ENCODE assay signal across 9 cellular contexts in the genomic region with DNA sequence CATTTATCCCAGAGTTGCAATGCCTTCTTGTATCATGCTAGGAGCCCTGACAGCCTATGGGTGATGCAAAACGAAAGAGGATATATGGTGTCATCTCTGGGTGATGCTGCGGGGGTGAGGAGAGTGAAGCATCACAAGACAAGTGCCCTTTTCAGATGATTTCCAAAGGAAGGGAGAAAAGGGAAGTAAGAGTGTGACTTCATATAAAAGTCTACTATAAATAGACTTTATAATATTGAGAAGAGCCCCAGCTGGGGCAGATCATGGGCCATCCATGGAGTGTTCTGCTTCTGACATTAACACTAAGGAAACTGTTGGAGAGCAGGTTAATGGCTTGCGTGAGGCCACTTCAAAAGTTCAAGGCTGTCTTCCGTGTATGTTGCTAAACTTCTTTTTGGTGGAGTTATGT. TPM values are rescaled to one million over a fixed set of nuclear protein-coding genes. Genes with fewer than 3 reads are reported as not detected.
DNase-seq lines count a peak whose midpoint lies in the region; ATAC-seq, FAIRE-seq and TF ChIP-seq lines count a peak whose summit lies in the region.
"Had no signal": no experiment of that assay in that cellular context is flagged by ENCODE, and none has a peak within 500 bp of the region (broad histone marks: within the 10 kb centered on the region; RNA-seq: fewer than 3 reads in every experiment).

No MANE protein-coding gene starts in this region.

- no peak overlapping the region for H3K4me3 ChIP-seq in vagina
- H3K4me3 ChIP-seq: SK-N-MC had no signal

- no peaks in the 10 kb centered on the region for H3K36me3 ChIP-seq in vagina

- H3K9me3 ChIP-seq in T-helper 17 cell (ENCODE audit: control insufficient read depth, low read length, poor library complexity, severe bottlenecking) = peaks cover 6% of the 10 kb centered on the region
- H3K9me3 ChIP-seq in vagina = no peaks in the 10 kb centered on the region

- intact Hi-C loops in vagina (cut with DNase I) = no loop called here

- H3K27me3 ChIP-seq in vagina = no peaks in the 10 kb centered on the region

- peak; percentile 51 for ATAC-seq in HG03025 (IDR thresholded peaks at IDR 0.05; ENCODE audit: low FRiP score, unreplicated experiment)
- peak; percentile 13 for ATAC-seq in T-helper 17 cell

- no peak overlapping the region for H3K27ac ChIP-seq in vagina
- H3K27ac ChIP-seq: SK-N-MC had no signal

- no peaks in the 10 kb centered on the region for H3K27me3 Mint-ChIP-seq in T-helper 17 cell

- H3K4me3 Mint-ChIP-seq in T-helper 17 cell = peak overlapping the region; percentile 75

- H3K4me1 Mint-ChIP-seq in T-helper 17 cell = peaks cover 46% of the 10 kb centered on the region

- H3K4me1 ChIP-seq in vagina = peaks cover 25% of the 10 kb centered on the region

- no peak for TF ChIP-seq CTCF in vagina (IDR thresholded peaks at IDR 0.05)

- H3K36me3 Mint-ChIP-seq in T-helper 17 cell (ENCODE audit: low read depth) = peaks cover 2% of the 10 kb centered on the region

- no peak for TF ChIP-seq POLR2A in H54 (IDR thresholded peaks at IDR 0.05; ENCODE audit: low read depth, low read length)
- no peak for TF ChIP-seq POLR2A in vagina (IDR thresholded peaks at IDR 0.05)

- peak overlapping the region; percentile 72 for H3K27ac Mint-ChIP-seq in T-helper 17 cell

- no peak for FAIRE-seq in H54 (lab: Jason Lieb, UNC)

- DNase-seq in activated T-cell treated with anti-CD3 and anti-CD28 coated beads for 48 hours (ENCODE audit: low read depth) (peak; percentile 22), T-helper 17 cell (no peak), hippocampal formation (lab: John Stamatoyannopoulos, UW) (no peak), H54 (ENCODE audit: insufficient read length, low spot score) (no peak), vagina (ENCODE audit: extremely low spot score in 2 of 2) (no peak)
- no peak for DNase-seq in activated T-cell treated with anti-CD3 and anti-CD28 coated beads, Interleukin-2, amount 50 U/mL, for 1 hour
- DNase-seq in stimulated activated CD4-positive, alpha-beta T cell treated with anti-CD3 and anti-CD28 coated beads, Interleukin-2, amount 100 ng/mL, for 48 hours = peak; percentile 18 to 35

RNA-seq across cellular contexts. Expression of a gene that starts 4.4 kb away (rescaled TPM):
- total RNA-seq in T-helper 17 cell = 10 to 100 TPM; 62.3 to 78.7 TPM
- 26.0 TPM for total RNA-seq in vagina

Comparison
In these comparisons a context has a peak if more than half of its experiments do, and no peak if none do; other contexts are left out.
1. DNase-seq: peak in activated T-cell treated with anti-CD3 and anti-CD28 coated beads for 48 hours (single experiment) and stimulated activated CD4-positive, alpha-beta T cell treated with anti-CD3 and anti-CD28 coated beads, Interleukin-2, amount 100 ng/mL, for 48 hours (2 of 2); none in activated T-cell treated with anti-CD3 and anti-CD28 coated beads, Interleukin-2, amount 50 U/mL, for 1 hour (single experiment), T-helper 17 cell (0 of 3), hippocampal formation (0 of 2), H54 (single experiment) and vagina (0 of 2).